1 cellular context compared by ENCODE assay signal in genomic region chr4:122921971-122922876, GRCh38.
TF ChIP-seq lines count a peak whose summit lies in the region.

A gene with protein sequence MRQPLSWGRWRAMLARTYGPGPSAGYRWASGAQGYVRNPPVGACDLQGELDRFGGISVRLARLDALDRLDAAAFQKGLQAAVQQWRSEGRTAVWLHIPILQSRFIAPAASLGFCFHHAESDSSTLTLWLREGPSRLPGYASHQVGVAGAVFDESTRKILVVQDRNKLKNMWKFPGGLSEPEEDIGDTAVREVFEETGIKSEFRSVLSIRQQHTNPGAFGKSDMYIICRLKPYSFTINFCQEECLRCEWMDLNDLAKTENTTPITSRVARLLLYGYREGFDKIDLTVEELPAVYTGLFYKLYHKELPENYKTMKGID (minus strand): TSS chr4:122922597. CDS start chr4:122922572, 25 bp downstream.

TF ChIP-seq in HepG2, 621 proteins besides CTCF, POLR2A, EP300 and RAD21 (continued from another document and continues in another):
- TF ChIP-seq ZNF280B (CRISPR knock-in tag; IDR thresholded peaks at IDR 0.05; ENCODE audit: borderline replicate concordance) (no peak), ZZZ3 (CRISPR knock-in tag; IDR thresholded peaks at IDR 0.05; ENCODE audit: borderline replicate concordance) (peak; percentile 30; the same call in 1 of the 2 replicates), PRMT3 (CRISPR knock-in tag; IDR thresholded peaks at IDR 0.05; ENCODE audit: borderline replicate concordance, low read depth) (peak; percentile 85; the same call in 1 of the 2 replicates), BCL6 (CRISPR knock-in tag; IDR thresholded peaks at IDR 0.05) (no peak), STAG1 (CRISPR knock-in tag; IDR thresholded peaks at IDR 0.05) (no peak), REL (CRISPR knock-in tag; conservative IDR thresholded peaks at IDR 0.05) (no peak), FOXP4 (CRISPR knock-in tag; IDR thresholded peaks at IDR 0.05) (no peak), ELF1 (CRISPR knock-in tag; IDR thresholded peaks at IDR 0.05) (no peak), ESRRA (CRISPR knock-in tag; IDR thresholded peaks at IDR 0.05; ENCODE audit: low read depth) (0 out of 2 replicates have a peak, but pooled peaks have one; percentile 51), KLF12 (CRISPR knock-in tag; IDR thresholded peaks at IDR 0.05; ENCODE audit: borderline replicate concordance) (no peak), SMYD3 (CRISPR knock-in tag; IDR thresholded peaks at IDR 0.05) (peak; percentile 35; the same call in 1 of the 2 replicates), ZNF329 (CRISPR knock-in tag; IDR thresholded peaks at IDR 0.05; ENCODE audit: low read depth) (0 out of 2 replicates have a peak, but pooled peaks have one; percentile 66), ZNF557 (CRISPR knock-in tag; IDR thresholded peaks at IDR 0.05) (no peak), NFYB (CRISPR knock-in tag; IDR thresholded peaks at IDR 0.05) (no peak), AHR (CRISPR knock-in tag; IDR thresholded peaks at IDR 0.05) (peak; percentile 34; the same call in 1 of the 2 replicates), TFDP2 (CRISPR knock-in tag; IDR thresholded peaks at IDR 0.05) (peak; percentile 60), SMARCC2 (IDR thresholded peaks at IDR 0.05) (no peak), KDM2A (CRISPR knock-in tag; IDR thresholded peaks at IDR 0.05; ENCODE audit: borderline replicate concordance, low read depth) (no peak; the same call in 1 of the 2 replicates), NR2F2 (IDR thresholded peaks at IDR 0.05; ENCODE audit: borderline replicate concordance, low read depth) (no peak), ZNF709 (CRISPR knock-in tag; IDR thresholded peaks at IDR 0.05) (no peak), BCLAF1 (IDR thresholded peaks at IDR 0.05) (no peak), ZNF317 (CRISPR knock-in tag; IDR thresholded peaks at IDR 0.05) (peak; percentile 43; the same call in 1 of the 2 replicates), LBX2 (CRISPR knock-in tag; IDR thresholded peaks at IDR 0.05; ENCODE audit: borderline replicate concordance) (peak; percentile 38; the same call in 1 of the 2 replicates), RNF2 (conservative IDR thresholded peaks at IDR 0.05; ENCODE audit: low read depth) (no peak), ZXDC (CRISPR knock-in tag; IDR thresholded peaks at IDR 0.05) (peak; percentile 56; the same call in 1 of the 2 replicates), JUND (CRISPR knock-in tag; IDR thresholded peaks at IDR 0.05) (no peak), NPAS2 (CRISPR knock-in tag; IDR thresholded peaks at IDR 0.05; ENCODE audit: borderline replicate concordance) (no peak), ZNF567 (CRISPR knock-in tag; IDR thresholded peaks at IDR 0.05; ENCODE audit: borderline replicate concordance) (no peak), ZNF510 (CRISPR knock-in tag; IDR thresholded peaks at IDR 0.05; ENCODE audit: low read depth) (no peak), TSC22D2 (CRISPR knock-in tag; IDR thresholded peaks at IDR 0.05; ENCODE audit: borderline replicate concordance) (no peak), ZNF556 (CRISPR knock-in tag; IDR thresholded peaks at IDR 0.05; ENCODE audit: borderline replicate concordance) (no peak; the same call in 1 of the 2 replicates), ZSCAN21 (CRISPR knock-in tag; IDR thresholded peaks at IDR 0.05; ENCODE audit: borderline replicate concordance) (peak; percentile 79), THYN1 (CRISPR knock-in tag; IDR thresholded peaks at IDR 0.05; ENCODE audit: borderline replicate concordance, low read depth) (no peak), MTF2 (CRISPR knock-in tag; IDR thresholded peaks at IDR 0.05; ENCODE audit: borderline replicate concordance) (peak; percentile 37; the same call in 1 of the 2 replicates), ZNF44 (CRISPR knock-in tag; IDR thresholded peaks at IDR 0.05) (no peak; the same call in none of the 2 replicates), BCL3 (CRISPR knock-in tag; IDR thresholded peaks at IDR 0.05) (no peak; the same call in 1 of the 2 replicates), ZNF883 (CRISPR knock-in tag; IDR thresholded peaks at IDR 0.05; ENCODE audit: not compliant biosample characterization) (no peak)
- TF ChIP-seq, protein P1, sequence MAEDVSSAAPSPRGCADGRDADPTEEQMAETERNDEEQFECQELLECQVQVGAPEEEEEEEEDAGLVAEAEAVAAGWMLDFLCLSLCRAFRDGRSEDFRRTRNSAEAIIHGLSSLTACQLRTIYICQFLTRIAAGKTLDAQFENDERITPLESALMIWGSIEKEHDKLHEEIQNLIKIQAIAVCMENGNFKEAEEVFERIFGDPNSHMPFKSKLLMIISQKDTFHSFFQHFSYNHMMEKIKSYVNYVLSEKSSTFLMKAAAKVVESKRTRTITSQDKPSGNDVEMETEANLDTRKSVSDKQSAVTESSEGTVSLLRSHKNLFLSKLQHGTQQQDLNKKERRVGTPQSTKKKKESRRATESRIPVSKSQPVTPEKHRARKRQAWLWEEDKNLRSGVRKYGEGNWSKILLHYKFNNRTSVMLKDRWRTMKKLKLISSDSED (CRISPR knock-in tag; IDR thresholded peaks at IDR 0.05) = no peak
- TF ChIP-seq, protein P2, sequence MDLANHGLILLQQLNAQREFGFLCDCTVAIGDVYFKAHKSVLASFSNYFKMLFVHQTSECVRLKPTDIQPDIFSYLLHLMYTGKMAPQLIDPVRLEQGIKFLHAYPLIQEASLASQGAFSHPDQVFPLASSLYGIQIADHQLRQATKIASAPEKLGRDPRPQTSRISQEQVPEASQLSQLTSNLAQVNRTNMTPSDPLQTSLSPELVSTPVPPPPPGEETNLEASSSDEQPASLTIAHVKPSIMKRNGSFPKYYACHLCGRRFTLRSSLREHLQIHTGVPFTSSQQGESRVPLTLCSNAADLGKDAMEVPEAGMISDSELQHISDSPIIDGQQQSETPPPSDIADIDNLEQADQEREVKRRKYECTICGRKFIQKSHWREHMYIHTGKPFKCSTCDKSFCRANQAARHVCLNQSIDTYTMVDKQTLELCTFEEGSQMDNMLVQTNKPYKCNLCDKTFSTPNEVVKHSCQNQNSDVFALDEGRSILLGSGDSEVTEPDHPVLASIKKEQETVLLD (CRISPR knock-in tag; IDR thresholded peaks at IDR 0.05; ENCODE audit: low read depth) = no peak
- TF ChIP-seq, protein P3, sequence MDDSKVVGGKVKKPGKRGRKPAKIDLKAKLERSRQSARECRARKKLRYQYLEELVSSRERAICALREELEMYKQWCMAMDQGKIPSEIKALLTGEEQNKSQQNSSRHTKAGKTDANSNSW (CRISPR knock-in tag; IDR thresholded peaks at IDR 0.05; ENCODE audit: borderline replicate concordance) = 0 out of 2 replicates have a peak, but pooled peaks have one; percentile 55
